19 cellular contexts compared by ENCODE assay signal in the genomic region with DNA sequence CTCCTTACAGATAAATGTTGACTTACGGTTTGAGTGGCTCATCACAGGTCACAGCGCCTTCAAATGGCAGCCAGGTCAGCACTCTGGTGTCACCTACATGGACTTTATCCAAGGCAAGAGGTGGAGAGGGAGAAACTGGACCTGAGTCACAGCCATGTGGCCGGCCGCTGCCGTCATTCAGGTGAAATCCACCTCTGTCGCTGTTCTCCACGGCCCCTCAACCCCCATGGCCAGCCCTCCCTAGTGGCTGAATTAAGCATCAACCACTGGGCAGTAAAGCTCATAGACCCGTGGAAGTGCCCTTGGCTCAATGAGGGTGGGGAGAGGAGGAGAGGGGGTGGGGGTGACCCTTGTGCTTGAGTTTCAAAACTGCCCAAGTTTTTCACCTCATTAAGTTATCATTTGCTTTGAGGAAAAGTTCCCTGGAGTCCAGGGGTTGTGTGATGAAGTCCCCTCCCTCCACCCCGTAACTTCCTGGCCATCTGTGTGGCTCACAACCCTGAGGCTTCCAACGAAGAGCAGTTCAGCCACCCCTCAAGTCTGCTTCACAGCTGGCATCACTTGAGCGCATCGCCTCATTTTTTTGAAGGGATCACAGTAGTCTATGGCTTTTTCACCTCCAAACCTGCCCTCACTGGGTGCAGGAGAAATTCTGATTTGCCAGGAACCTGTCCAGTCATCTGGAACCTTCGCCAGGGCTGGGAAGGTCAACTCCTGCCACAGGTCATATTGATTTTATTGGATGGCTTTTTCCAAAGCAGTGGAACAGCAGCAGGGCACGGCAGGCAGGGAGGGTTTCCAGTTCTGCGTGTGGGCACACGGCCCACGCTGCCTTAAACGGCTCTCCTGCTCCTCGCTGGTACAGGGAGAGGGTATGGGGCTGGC. TPM values are rescaled to one million over a fixed set of nuclear protein-coding genes. Genes with fewer than 3 reads are reported as not detected.
"Had no signal": no experiment of that assay in that cellular context is flagged by ENCODE, and none has a peak within 500 bp of the region (broad histone marks: within the 10 kb centered on the region; RNA-seq: fewer than 3 reads in every experiment).

No MANE protein-coding gene starts in this region.

- H3K9me3 Mint-ChIP-seq: activated naive CD4-positive, alpha-beta T cell treated with anti-CD3 and anti-CD28 coated beads, Interleukin-2, amount 50 U/mL, for 72 hours; central memory CD8-positive, alpha-beta T cell had no signal

- H3K27me3 ChIP-seq: body of pancreas, gastroesophageal sphincter, pancreas had no signal

- H3K36me3 ChIP-seq: gastroesophageal sphincter, pancreas, stomach, thoracic aorta had no signal

- H3K27ac ChIP-seq: body of pancreas, epithelial cell of prostate, gastroesophageal sphincter, pancreas, skin epidermis, stomach, thoracic aorta had no signal

- H3K4me3 ChIP-seq: body of pancreas, gastroesophageal sphincter, pancreas, skin epidermis, stomach, thoracic aorta had no signal

- H3K4me3 Mint-ChIP-seq: activated CD8-positive, alpha-beta memory T cell treated with anti-CD3 and anti-CD28 coated beads, Interleukin-2, amount 10 ng/mL, durations not matched to agents 7 days and 5 days; activated T-cell treated with anti-CD3 and anti-CD28 coated beads, Interleukin-2, amount 50 U/mL, for 24 hours; central memory CD8-positive, alpha-beta T cell had no signal

- H3K4me1 Mint-ChIP-seq: activated CD8-positive, alpha-beta memory T cell treated with anti-CD3 and anti-CD28 coated beads, Interleukin-2, amount 10 ng/mL, durations not matched to agents 7 days and 5 days; central memory CD8-positive, alpha-beta T cell had no signal

- H3K27ac Mint-ChIP-seq: activated CD8-positive, alpha-beta memory T cell treated with anti-CD3 and anti-CD28 coated beads, Interleukin-2, amount 10 ng/mL, durations not matched to agents 7 days and 5 days; activated naive CD4-positive, alpha-beta T cell treated with anti-CD3 and anti-CD28 coated beads, Interleukin-2, amount 50 U/mL, for 72 hours; activated T-cell treated with anti-CD3 and anti-CD28 coated beads, Interleukin-2, amount 50 U/mL, for 24 hours had no signal

- H3K4me1 ChIP-seq: body of pancreas, gastroesophageal sphincter, pancreas had no signal

- FAIRE-seq: pancreas had no signal

- ATAC-seq: activated CD8-positive, alpha-beta memory T cell treated with anti-CD3 and anti-CD28 coated beads, Interleukin-2, amount 10 ng/mL, durations not matched to agents 7 days and 5 days; activated naive CD4-positive, alpha-beta T cell treated with anti-CD3 and anti-CD28 coated beads, Interleukin-2, amount 50 U/mL, for 72 hours; body of pancreas; gastroesophageal sphincter; left colon had no signal

- H3K36me3 Mint-ChIP-seq: activated CD8-positive, alpha-beta memory T cell treated with anti-CD3 and anti-CD28 coated beads, Interleukin-2, amount 10 ng/mL, durations not matched to agents 7 days and 5 days; activated naive CD4-positive, alpha-beta T cell treated with anti-CD3 and anti-CD28 coated beads, Interleukin-2, amount 50 U/mL, for 72 hours had no signal

- H3K9me3 ChIP-seq: body of pancreas, pancreas, thoracic aorta had no signal

- DNase-seq: activated CD4-positive, alpha-beta T cell treated with anti-CD3 and anti-CD28 coated beads for 1 hour; activated CD4-positive, alpha-beta T cell treated with anti-CD3 and anti-CD28 coated beads, Interleukin-2, amount 50 U/mL, for 48 hours; activated CD8-positive, alpha-beta memory T cell treated with anti-CD3 and anti-CD28 coated beads, Interleukin-2, amount 10 ng/mL, durations not matched to agents 7 days and 5 days; activated effector memory CD4-positive, alpha-beta T cell treated with Interleukin-2 at 50 U/mL for 16 hours; activated T-cell treated with anti-CD3 and anti-CD28 coated beads, Interleukin-2, amount 50 U/mL, for 24 hours; amniotic stem cell; body of pancreas; cortex of kidney; effector memory CD4-positive, alpha-beta T cell; left colon; pancreas; stomach had no signal

RNA-seq across cellular contexts. Expression of gene APCDD1L, which starts 43.5 kb away (rescaled TPM):
- total RNA-seq: activated CD8-positive, alpha-beta memory T cell treated with anti-CD3 and anti-CD28 coated beads, Interleukin-2, amount 10 ng/mL, durations not matched to agents 7 days and 5 days; activated naive CD4-positive, alpha-beta T cell treated with anti-CD3 and anti-CD28 coated beads, Interleukin-2, amount 50 U/mL, for 72 hours; T-helper 2 cell treated with Interferon-gamma antibody and Interleukin-4, amounts not matched to agents 100 ng/mL and 5 ng/mL, for 36 hours had no signal
